11 cellular contexts compared by ENCODE assay signal in genomic region chr22:22348815-22349454, GRCh38.
DNase-seq lines count a peak whose midpoint lies in the region; FAIRE-seq and TF ChIP-seq lines count a peak whose summit lies in the region.
"Had no signal": no experiment of that assay in that cellular context is flagged by ENCODE, and none has a peak within 500 bp of the region (broad histone marks: within the 10 kb centered on the region; RNA-seq: fewer than 3 reads in every experiment).

No MANE protein-coding gene starts in this region.

- no peak overlapping the region for H3K9ac ChIP-seq in BLaER1 treated with 17β-estradiol and CSF1 and Interleukin-3, amounts not matched to agents 10 nM and 100 nM
- no peak overlapping the region for H3K9ac ChIP-seq in Loucy (ENCODE audit: low read depth, low read length, poor library complexity, severe bottlenecking)
- H3K9ac ChIP-seq: GM23248 had no signal

- no peaks in the 10 kb centered on the region for H3K36me3 ChIP-seq in BLaER1 treated with 17β-estradiol and CSF1 and Interleukin-3, amounts not matched to agents 10 nM and 100 nM
- no peaks in the 10 kb centered on the region for H3K36me3 ChIP-seq in Loucy (ENCODE audit: insufficient read depth, low read length)

- intact Hi-C loops in dorsolateral prefrontal cortex (cut with DNase I), result loop anchor here in 1 of 2 donors (5.0 kb wide), 1 partner anchor 48 kb away; no protein-coding TSS in a partner anchor

- TF ChIP-seq CTCF in Loucy (conservative IDR thresholded peaks at IDR 0.05; ENCODE audit: low read length) (no peak), dorsolateral prefrontal cortex (IDR thresholded peaks at IDR 0.05 in 54 of 56, conservative IDR thresholded peaks at IDR 0.05 in 2 of 56; ENCODE audit: low read depth in 1 of 56, partially characterized antibody in 56 of 56) (no peak)

- H4K20me1 ChIP-seq in BLaER1 treated with 17β-estradiol and CSF1 and Interleukin-3, amounts not matched to agents 10 nM and 100 nM, result no peaks in the 10 kb centered on the region; a peak in 2 of 22 replicates
- H4K20me1 ChIP-seq in Loucy (ENCODE audit: insufficient read depth, low read length, poor library complexity, severe bottlenecking), result no peaks in the 10 kb centered on the region

- no peak for TF ChIP-seq POLR2A in GM12892 (IDR thresholded peaks at IDR 0.05; ENCODE audit: low read depth, low read length)

- DNase-seq in dorsolateral prefrontal cortex (no peak), GM12892 (ENCODE audit: insufficient read length) (no peak), NCI-H510A treated with DMSO at 0.1 percent for 48 hours (lab: John Stamatoyannopoulos, UW) (no peak), NK-92 (lab: John Stamatoyannopoulos, UW; ENCODE audit: unreplicated experiment) (no peak)
- DNase-seq: CD4-positive, alpha-beta memory T cell had no signal

- H3K4me1 ChIP-seq in BLaER1 treated with 17β-estradiol and CSF1 and Interleukin-3, amounts not matched to agents 10 nM and 100 nM, result peaks cover 13 to 86% (median 66%) of the 10 kb centered on the region in 10 experiments
- peaks cover 18% of the 10 kb centered on the region for H3K4me1 ChIP-seq in Loucy (ENCODE audit: insufficient read depth, low read length, poor library complexity, severe bottlenecking)

- no peaks in the 10 kb centered on the region for H3K79me2 ChIP-seq in Loucy (ENCODE audit: insufficient read depth, low read length)

- peak overlapping the region; percentile 66 for H2AFZ ChIP-seq in Loucy (ENCODE audit: low read length)
- H2AFZ ChIP-seq: GM23248 had no signal

- H3K9me3 ChIP-seq in BLaER1 treated with 17β-estradiol and CSF1 and Interleukin-3, amounts not matched to agents 10 nM and 100 nM (replicated peaks in 1 of 11), result no peaks in the 10 kb centered on the region
- H3K9me3 ChIP-seq in Loucy (ENCODE audit: insufficient read depth, low read depth, low read length), result no peaks in the 10 kb centered on the region

- H3K4me2 ChIP-seq in BLaER1 treated with 17β-estradiol and CSF1 and Interleukin-3, amounts not matched to agents 10 nM and 100 nM, result peak overlapping the region in 6 of 11 experiments; percentile 18 to 73 (median 35); a peak in 7 of 22 replicates
- no peak overlapping the region for H3K4me2 ChIP-seq in Loucy (ENCODE audit: low read depth, low read length, poor library complexity, severe bottlenecking)

- no peaks in the 10 kb centered on the region for H3F3A ChIP-seq in Loucy (ENCODE audit: low read depth)

- peaks cover 0 to 8% (median 0%) of the 10 kb centered on the region in 11 experiments; a peak in 2 of 22 replicates for H3K27me3 ChIP-seq in BLaER1 treated with 17β-estradiol and CSF1 and Interleukin-3, amounts not matched to agents 10 nM and 100 nM
- H3K27me3 ChIP-seq in Loucy (ENCODE audit: insufficient read depth, low read length, poor library complexity, severe bottlenecking) (no peaks in the 10 kb centered on the region), dorsolateral prefrontal cortex (peaks cover 0 to 27% (median 0%) of the 10 kb centered on the region in 45 donors)

- H3K4me3 ChIP-seq in BLaER1 treated with 17β-estradiol and CSF1 and Interleukin-3, amounts not matched to agents 10 nM and 100 nM, result no peak overlapping the region
- H3K4me3 ChIP-seq in Loucy (ENCODE audit: low read length, poor library complexity, severe bottlenecking), result no peak overlapping the region
- no peak overlapping the region for H3K4me3 ChIP-seq in dorsolateral prefrontal cortex
- H3K4me3 ChIP-seq: GM23248 had no signal

- H3K9me2 ChIP-seq in Loucy (replicated peaks; ENCODE audit: low read depth, low read length), result no peaks in the 10 kb centered on the region

- no peak for FAIRE-seq in GM12892 (lab: Jason Lieb, UNC)
- FAIRE-seq: D721Med had no signal

- H3K27ac ChIP-seq in BLaER1 treated with 17β-estradiol and CSF1 and Interleukin-3, amounts not matched to agents 10 nM and 100 nM, result no peak overlapping the region
- H3K27ac ChIP-seq in dorsolateral prefrontal cortex, result peak overlapping the region in 53 of 59 donors; percentile 17 to 96 (median 79)
- peak overlapping the region; percentile 90 for H3K27ac ChIP-seq in temporal lobe (ENCODE audit: low read depth, low read length)
- H3K27ac ChIP-seq: C4-2B, GM23248 had no signal

Comparison
In these comparisons a context has a peak if more than half of its experiments do, and no peak if none do; other contexts are left out.
1. H3K27ac ChIP-seq: peak in dorsolateral prefrontal cortex (53 of 59) and temporal lobe (single experiment); none in BLaER1 treated with 17β-estradiol and CSF1 and Interleukin-3, amounts not matched to agents 10 nM and 100 nM (0 of 11).